In the genomic region with DNA sequence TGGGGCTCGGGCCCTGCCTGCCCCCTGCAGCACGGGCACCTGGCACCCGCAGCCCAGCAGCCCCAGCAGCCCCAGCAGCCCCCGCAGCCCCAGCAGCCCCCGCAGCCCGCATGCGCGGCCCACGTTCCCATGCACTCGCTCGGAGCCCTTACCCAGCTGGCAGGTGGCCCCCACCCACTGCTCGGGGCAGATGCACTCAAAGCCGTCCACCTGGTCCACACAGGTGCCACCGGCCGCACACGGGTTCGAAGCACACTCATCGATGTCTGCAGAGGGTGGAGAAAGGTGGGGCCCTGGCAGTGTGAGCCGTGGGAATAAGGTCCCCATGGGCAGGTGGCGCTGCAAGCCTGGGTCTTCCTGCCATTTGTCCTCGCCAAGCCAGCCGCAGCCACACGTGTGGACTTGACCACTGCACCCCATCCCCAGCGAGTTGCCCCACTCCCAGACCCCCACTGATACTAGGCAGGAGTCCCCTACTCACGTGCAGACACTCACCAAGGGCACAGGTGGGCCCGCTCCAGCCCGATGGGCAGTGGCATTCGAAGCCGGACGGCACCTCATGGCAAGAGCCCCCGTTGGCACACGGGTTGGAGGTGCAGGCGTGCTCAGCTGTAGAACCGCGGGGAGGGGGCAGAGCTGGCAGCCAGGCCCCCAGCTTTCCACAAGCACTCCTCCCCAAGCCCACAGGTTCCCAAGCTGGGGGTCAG, we compare ENCODE assay signal across 16 cellular contexts. TPM values are rescaled to one million over a fixed set of nuclear protein-coding genes. Genes with fewer than 3 reads are reported as not detected.
A peak's percentile ranks its signal among the peaks of the same experiment; 100 is the strongest.
DNase-seq lines count a peak whose midpoint lies in the region; ATAC-seq and TF ChIP-seq lines count a peak whose summit lies in the region.
"Had no signal": no experiment of that assay in that cellular context is flagged by ENCODE, and none has a peak within 500 bp of the region (broad histone marks: within the 10 kb centered on the region; RNA-seq: fewer than 3 reads in every experiment).

No MANE protein-coding gene starts in this region.

- H3K9ac ChIP-seq in DND-41 (ENCODE audit: low read depth, low read length), result no peak overlapping the region

- H3K27ac Mint-ChIP-seq in glutamatergic neuron (ENCODE audit: unreplicated experiment) (no peak overlapping the region), type B pancreatic cell (no peak overlapping the region)
- H3K27ac Mint-ChIP-seq: CD8-positive, alpha-beta T cell had no signal

- H3K27me3 Mint-ChIP-seq in glutamatergic neuron (ENCODE audit: unreplicated experiment) (no peaks in the 10 kb centered on the region), type B pancreatic cell (no peaks in the 10 kb centered on the region)

- no peaks in the 10 kb centered on the region for H3K27me3 ChIP-seq in DND-41 (ENCODE audit: insufficient read depth, low read length, poor library complexity)
- no peaks in the 10 kb centered on the region for H3K27me3 ChIP-seq in osteoblast (ENCODE audit: insufficient read depth, low read length)
- H3K27me3 ChIP-seq: SJSA1 had no signal

- H3K4me1 ChIP-seq in DND-41 (ENCODE audit: insufficient read depth, low read length) (no peaks in the 10 kb centered on the region), osteoblast (ENCODE audit: insufficient read depth, low read length) (no peaks in the 10 kb centered on the region)
- H3K4me1 ChIP-seq: SJSA1 had no signal

- H3K27ac ChIP-seq in DND-41 (ENCODE audit: low read length) (no peak overlapping the region), osteoblast (ENCODE audit: low read depth, low read length) (no peak overlapping the region)
- H3K27ac ChIP-seq: SJSA1 had no signal

- H3K36me3 Mint-ChIP-seq in glutamatergic neuron (ENCODE audit: unreplicated experiment) (no peaks in the 10 kb centered on the region), type B pancreatic cell (no peaks in the 10 kb centered on the region)
- H3K36me3 Mint-ChIP-seq: CD8-positive, alpha-beta T cell had no signal

- H3K9me3 Mint-ChIP-seq in glutamatergic neuron (ENCODE audit: unreplicated experiment) (peaks cover 2% of the 10 kb centered on the region), type B pancreatic cell (no peaks in the 10 kb centered on the region)
- H3K9me3 Mint-ChIP-seq: CD8-positive, alpha-beta T cell had no signal

- TF ChIP-seq CTCF in DND-41 (IDR thresholded peaks at IDR 0.05; ENCODE audit: borderline replicate concordance, extremely low read depth, low read length, poor library complexity, severe bottlenecking) (peak; percentile 4), glutamatergic neuron (IDR thresholded peaks at IDR 0.05; ENCODE audit: partially characterized antibody, unreplicated experiment) (no peak), osteoblast (IDR thresholded peaks at IDR 0.05; ENCODE audit: extremely low read depth, low read depth, low read length) (no peak), type B pancreatic cell (conservative IDR thresholded peaks at IDR 0.05) (no peak)

- H3K4me1 Mint-ChIP-seq in glutamatergic neuron (ENCODE audit: low read depth, unreplicated experiment) (no peaks in the 10 kb centered on the region), type B pancreatic cell (ENCODE audit: unreplicated experiment) (no peaks in the 10 kb centered on the region)

- H4K20me1 ChIP-seq in DND-41 (ENCODE audit: insufficient read depth, low read length) (no peaks in the 10 kb centered on the region), osteoblast (ENCODE audit: insufficient read depth, low read length) (no peaks in the 10 kb centered on the region)

- H3K36me3 ChIP-seq in DND-41 (ENCODE audit: insufficient read depth, low read length), result no peaks in the 10 kb centered on the region
- no peaks in the 10 kb centered on the region for H3K36me3 ChIP-seq in osteoblast (ENCODE audit: insufficient read depth, low read length)

- peak; percentile 61 for DNase-seq in 8988T
- no peak for DNase-seq in DND-41
- peak; percentile 10 for DNase-seq in glutamatergic neuron
- DNase-seq in osteoblast (ENCODE audit: insufficient read length, low spot score, missing footprints), result peak; percentile 84
- no peak for DNase-seq in type B pancreatic cell (ENCODE audit: extremely low spot score, unreplicated experiment)
- DNase-seq in NCI-H69 (lab: John Stamatoyannopoulos, UW), result no peak
- DNase-seq: ACHN, Karpas-422, MM.1S, NCI-H1436, NCI-H2029 treated with DMSO at 0.1 percent for 48 hours, NCI-H510A had no signal

- no peak overlapping the region for H3K4me3 ChIP-seq in DND-41 (ENCODE audit: low read depth in 1 of 2, low read length in 2 of 2)
- no peak overlapping the region for H3K4me3 ChIP-seq in osteoblast (ENCODE audit: insufficient read depth, low read length)
- H3K4me3 ChIP-seq: SJSA1 had no signal

- H3K4me3 Mint-ChIP-seq in glutamatergic neuron (ENCODE audit: unreplicated experiment) (no peak overlapping the region), type B pancreatic cell (no peak overlapping the region)
- H3K4me3 Mint-ChIP-seq: CD8-positive, alpha-beta T cell had no signal

- no peak overlapping the region for H2AFZ ChIP-seq in DND-41 (ENCODE audit: low read depth, low read length)
- H2AFZ ChIP-seq in osteoblast (ENCODE audit: low read length), result no peak overlapping the region

- ATAC-seq in DND-41 (ENCODE audit: insufficient read depth, low read depth) (no peak), HG02970 (IDR thresholded peaks at IDR 0.05; ENCODE audit: low FRiP score, unreplicated experiment) (no peak)
- ATAC-seq: CD8-positive, alpha-beta T cell had no signal

- H3K9me3 ChIP-seq in DND-41 (ENCODE audit: insufficient read depth, low read length, severe bottlenecking), result no peaks in the 10 kb centered on the region
- H3K9me3 ChIP-seq in osteoblast (ENCODE audit: low read depth, low read length), result no peaks in the 10 kb centered on the region
- H3K9me3 ChIP-seq: SJSA1 had no signal

- H3K79me2 ChIP-seq in DND-41 (ENCODE audit: insufficient read depth, low read length) (no peaks in the 10 kb centered on the region), osteoblast (ENCODE audit: insufficient read depth, low read length) (no peaks in the 10 kb centered on the region)

- H3K4me2 ChIP-seq in DND-41 (ENCODE audit: insufficient read depth, low read length) (no peak overlapping the region), osteoblast (ENCODE audit: insufficient read depth, low read length) (no peak overlapping the region)

RNA-seq across cellular contexts. Expression of gene JAG2, which starts 17.3 kb away (rescaled TPM):
- total RNA-seq in glutamatergic neuron (ENCODE audit: unreplicated experiment), result 84.1 TPM
- 1.8 and 3.3 TPM in 2 replicates for total RNA-seq in osteoblast
- total RNA-seq in type B pancreatic cell (ENCODE audit: low replicate concordance), result 16.5 and 37.1 TPM in 2 replicates
- total RNA-seq: RPMI7951 had no signal

RNA-seq across cellular contexts. Expression of gene NUDT14, which starts 29.8 kb away (rescaled TPM):
- total RNA-seq in glutamatergic neuron (ENCODE audit: unreplicated experiment) (114 TPM), osteoblast (13.6 and 15.9 TPM in 2 replicates), type B pancreatic cell (ENCODE audit: low replicate concordance) (33.3 and 49.6 TPM in 2 replicates)

Comparison
In these comparisons a context has a peak if more than half of its experiments do, and no peak if none do; other contexts are left out.
1. DNase-seq: peak in 8988T (single experiment), glutamatergic neuron (single experiment) and osteoblast (single experiment); none in DND-41 (single experiment), type B pancreatic cell (single experiment) and NCI-H69 (single experiment).